ENCODE assay signal across 28 cellular contexts in genomic region chr9:91885746-91886432, GRCh38.
DNase-seq lines count a peak whose midpoint lies in the region; ATAC-seq, FAIRE-seq and TF ChIP-seq lines count a peak whose summit lies in the region.
"Had no signal": no experiment of that assay in that cellular context is flagged by ENCODE, and none has a peak within 500 bp of the region (broad histone marks: within the 10 kb centered on the region; RNA-seq: fewer than 3 reads in every experiment).

No MANE protein-coding gene starts in this region.

- H3K27ac ChIP-seq in GM23338 (ENCODE audit: low read depth) (no peak overlapping the region), astrocyte (ENCODE audit: low read depth, low read length) (no peak overlapping the region)
- H3K27ac ChIP-seq: C4-2B, coronary artery had no signal

- peak overlapping the region; percentile 50 for H3K9ac ChIP-seq in astrocyte (ENCODE audit: low read length)

- H3K27ac Mint-ChIP-seq in GM23338: no peak overlapping the region
- H3K27ac Mint-ChIP-seq in astrocyte (ENCODE audit: unreplicated experiment): no peak overlapping the region
- H3K27ac Mint-ChIP-seq in osteocyte (ENCODE audit: unreplicated experiment): peak overlapping the region; percentile 89
- no peak overlapping the region for H3K27ac Mint-ChIP-seq in activated naive CD8-positive, alpha-beta T cell treated with anti-CD3 and anti-CD28 coated beads, Interleukin-2, amount 50 U/mL, for 24 hours
- H3K27ac Mint-ChIP-seq: activated CD8-positive, alpha-beta memory T cell treated with anti-CD3 and anti-CD28 coated beads, Interleukin-2, amount 10 ng/mL, durations not matched to agents 7 days and 5 days; activated naive CD8-positive, alpha-beta T cell treated with anti-CD3 and anti-CD28 coated beads for 36 hours; activated T-helper 17 cell treated with anti-CD3 and anti-CD28 coated beads, Interleukin-2, amount 50 U/mL, for 72 hours; IgD-negative memory B cell; naive thymus-derived CD4-positive, alpha-beta T cell; stimulated activated naive CD8-positive, alpha-beta T cell treated with anti-CD3 and anti-CD28 coated beads, Interleukin-15, amount 100 ng/mL, for 72 hours had no signal

- H3K4me2 ChIP-seq in GM23338 (peak overlapping the region; percentile 59), astrocyte (ENCODE audit: low read length) (peak overlapping the region; percentile 63)

- no peaks in the 10 kb centered on the region for H3K9me3 Mint-ChIP-seq in GM23338
- H3K9me3 Mint-ChIP-seq in astrocyte (ENCODE audit: unreplicated experiment): peaks cover 2% of the 10 kb centered on the region
- no peaks in the 10 kb centered on the region for H3K9me3 Mint-ChIP-seq in osteocyte (ENCODE audit: unreplicated experiment)
- H3K9me3 Mint-ChIP-seq in activated naive CD8-positive, alpha-beta T cell treated with anti-CD3 and anti-CD28 coated beads, Interleukin-2, amount 50 U/mL, for 24 hours: no peaks in the 10 kb centered on the region
- H3K9me3 Mint-ChIP-seq: activated naive CD8-positive, alpha-beta T cell treated with anti-CD3 and anti-CD28 coated beads for 36 hours; activated T-helper 17 cell treated with anti-CD3 and anti-CD28 coated beads, Interleukin-2, amount 50 U/mL, for 72 hours; IgD-negative memory B cell; naive thymus-derived CD4-positive, alpha-beta T cell; stimulated activated naive CD8-positive, alpha-beta T cell treated with anti-CD3 and anti-CD28 coated beads, Interleukin-15, amount 100 ng/mL, for 72 hours had no signal

- H4K20me1 ChIP-seq in GM23338 (replicated peaks; ENCODE audit: insufficient read depth) (0 out of 2 replicates have a peak, but pooled peaks cover 2% of the 10 kb centered on the region), astrocyte (ENCODE audit: insufficient read depth, low read length) (no peaks in the 10 kb centered on the region)

- H3K36me3 ChIP-seq in GM23338 (ENCODE audit: insufficient read depth) (no peaks in the 10 kb centered on the region), astrocyte (ENCODE audit: insufficient read depth, low read length) (no peaks in the 10 kb centered on the region), BE2C (0 out of 2 replicates have a peak, but pooled peaks cover 2% of the 10 kb centered on the region)
- H3K36me3 ChIP-seq: MG63, upper lobe of right lung had no signal

- H3K4me3 ChIP-seq in GM23338: peak overlapping the region; percentile 36; the same call in 1 of the 2 replicates
- no peak overlapping the region for H3K4me3 ChIP-seq in astrocyte (ENCODE audit: insufficient read depth, low read depth, low read length)
- peak overlapping the region; percentile 29; the same call in 1 of the 2 replicates for H3K4me3 ChIP-seq in iPS-18c (ENCODE audit: insufficient read depth, low read depth, low read length)
- no peak overlapping the region for H3K4me3 ChIP-seq in BE2C (ENCODE audit: low read depth, low read length)
- H3K4me3 ChIP-seq: body of pancreas, coronary artery, MG63, upper lobe of right lung had no signal

- H3K4me1 ChIP-seq in GM23338 (ENCODE audit: insufficient read depth): peaks cover 44% of the 10 kb centered on the region
- H3K4me1 ChIP-seq in astrocyte (ENCODE audit: insufficient read depth, low read length): peaks cover 6% of the 10 kb centered on the region
- peaks cover 7% of the 10 kb centered on the region for H3K4me1 ChIP-seq in BE2C
- H3K4me1 ChIP-seq: body of pancreas, upper lobe of right lung had no signal

- H3K27me3 ChIP-seq in GM23338 (ENCODE audit: insufficient read depth): peaks cover 35% of the 10 kb centered on the region
- H3K27me3 ChIP-seq in astrocyte (ENCODE audit: insufficient read depth, low read length): peaks cover 3% of the 10 kb centered on the region
- no peaks in the 10 kb centered on the region for H3K27me3 ChIP-seq in BE2C
- H3K27me3 ChIP-seq: body of pancreas, MG63, upper lobe of right lung had no signal

- no peaks in the 10 kb centered on the region for H3K9me2 ChIP-seq in GM23338 (ENCODE audit: insufficient read depth)

- peaks cover 8% of the 10 kb centered on the region for H3K36me3 Mint-ChIP-seq in GM23338 (ENCODE audit: low read depth)
- H3K36me3 Mint-ChIP-seq in astrocyte (ENCODE audit: low read depth, unreplicated experiment): peaks cover 7% of the 10 kb centered on the region
- peaks cover 7% of the 10 kb centered on the region for H3K36me3 Mint-ChIP-seq in osteocyte (ENCODE audit: unreplicated experiment)
- H3K36me3 Mint-ChIP-seq in activated naive CD8-positive, alpha-beta T cell treated with anti-CD3 and anti-CD28 coated beads, Interleukin-2, amount 50 U/mL, for 24 hours (ENCODE audit: low read depth): no peaks in the 10 kb centered on the region
- H3K36me3 Mint-ChIP-seq: activated CD8-positive, alpha-beta memory T cell treated with anti-CD3 and anti-CD28 coated beads, Interleukin-2, amount 10 ng/mL, durations not matched to agents 7 days and 5 days; activated naive CD8-positive, alpha-beta T cell treated with anti-CD3 and anti-CD28 coated beads for 36 hours; IgD-negative memory B cell; naive thymus-derived CD4-positive, alpha-beta T cell had no signal

- no peaks in the 10 kb centered on the region for H3K9me3 ChIP-seq in astrocyte (ENCODE audit: insufficient read depth, low read depth, low read length)
- no peaks in the 10 kb centered on the region for H3K9me3 ChIP-seq in iPS-18c (ENCODE audit: control insufficient read depth, insufficient read depth, low read length)
- H3K9me3 ChIP-seq in BE2C: no peaks in the 10 kb centered on the region
- H3K9me3 ChIP-seq: body of pancreas, MG63, upper lobe of right lung had no signal

- H2AFZ ChIP-seq in GM23338 (no peak overlapping the region), astrocyte (ENCODE audit: low read depth, low read length) (peak overlapping the region; percentile 37)

- H3K4me3 Mint-ChIP-seq in GM23338 (peak overlapping the region; percentile 59), astrocyte (ENCODE audit: unreplicated experiment) (no peak overlapping the region), osteocyte (ENCODE audit: unreplicated experiment) (peak overlapping the region; percentile 14)
- H3K4me3 Mint-ChIP-seq in activated naive CD8-positive, alpha-beta T cell treated with anti-CD3 and anti-CD28 coated beads, Interleukin-2, amount 50 U/mL, for 24 hours: no peak overlapping the region
- H3K4me3 Mint-ChIP-seq: activated CD8-positive, alpha-beta memory T cell treated with anti-CD3 and anti-CD28 coated beads, Interleukin-2, amount 10 ng/mL, durations not matched to agents 7 days and 5 days; activated naive CD8-positive, alpha-beta T cell treated with anti-CD3 and anti-CD28 coated beads for 36 hours; activated T-helper 17 cell treated with anti-CD3 and anti-CD28 coated beads, Interleukin-2, amount 50 U/mL, for 72 hours; IgD-negative memory B cell; naive thymus-derived CD4-positive, alpha-beta T cell; stimulated activated naive CD8-positive, alpha-beta T cell treated with anti-CD3 and anti-CD28 coated beads, Interleukin-15, amount 100 ng/mL, for 72 hours had no signal

- no peaks in the 10 kb centered on the region for H3F3A ChIP-seq in GM23338 (replicated peaks; ENCODE audit: low read depth)

- ATAC-seq in GM23338: peak; percentile 20
- ATAC-seq in activated naive CD8-positive, alpha-beta T cell treated with anti-CD3 and anti-CD28 coated beads, Interleukin-2, amount 50 U/mL, for 24 hours: no peak
- ATAC-seq: activated CD8-positive, alpha-beta memory T cell treated with anti-CD3 and anti-CD28 coated beads, Interleukin-2, amount 10 ng/mL, durations not matched to agents 7 days and 5 days; activated T-helper 17 cell treated with anti-CD3 and anti-CD28 coated beads, Interleukin-2, amount 50 U/mL, for 72 hours; body of pancreas; naive thymus-derived CD4-positive, alpha-beta T cell; stimulated activated naive CD8-positive, alpha-beta T cell treated with anti-CD3 and anti-CD28 coated beads, Interleukin-15, amount 100 ng/mL, for 72 hours had no signal

- no peak for FAIRE-seq in astrocyte (lab: Jason Lieb, UNC)
- FAIRE-seq: endometrium, GM18507 had no signal

- H3K27me3 Mint-ChIP-seq in GM23338 (ENCODE audit: insufficient read depth, low read depth, poor library complexity) (peaks cover 49% of the 10 kb centered on the region), astrocyte (ENCODE audit: low read depth, unreplicated experiment) (peaks cover 7% of the 10 kb centered on the region), osteocyte (ENCODE audit: unreplicated experiment) (no peaks in the 10 kb centered on the region)
- peaks cover 13% of the 10 kb centered on the region for H3K27me3 Mint-ChIP-seq in activated naive CD8-positive, alpha-beta T cell treated with anti-CD3 and anti-CD28 coated beads, Interleukin-2, amount 50 U/mL, for 24 hours
- H3K27me3 Mint-ChIP-seq: activated naive CD8-positive, alpha-beta T cell treated with anti-CD3 and anti-CD28 coated beads for 36 hours had no signal

- no peak for DNase-seq in GM23338 (ENCODE audit: low spot score)
- DNase-seq in astrocyte (ENCODE audit: low read depth): no peak
- no peak for DNase-seq in osteocyte (ENCODE audit: extremely low spot score, unreplicated experiment)
- no peak for DNase-seq in NCI-H1092 treated with DMSO at 0.1 percent for 48 hours (lab: John Stamatoyannopoulos, UW)
- DNase-seq in BE2C: no peak
- DNase-seq in stimulated activated CD8-positive, alpha-beta memory T cell treated with anti-CD3 and anti-CD28 coated beads, Interleukin-4, amount 100 ng/mL, for 48 hours: no peak
- DNase-seq in activated naive CD8-positive, alpha-beta T cell treated with anti-CD3 and anti-CD28 coated beads, Interleukin-2, amount 50 U/mL, for 24 hours: no peak
- DNase-seq: ACHN; activated CD4-positive, alpha-beta T cell treated with anti-CD3 and anti-CD28 coated beads for 48 hours; activated CD8-positive, alpha-beta memory T cell treated with anti-CD3 and anti-CD28 coated beads, Interleukin-2, amount 10 ng/mL, durations not matched to agents 7 days and 5 days; activated naive CD8-positive, alpha-beta T cell treated with anti-CD3 and anti-CD28 coated beads for 36 hours; body of pancreas; MG63; naive thymus-derived CD4-positive, alpha-beta T cell; NCI-H146; NCI-H2171; NCI-H526; SHP77; stimulated activated CD4-positive, alpha-beta T cell treated with anti-CD3 and anti-CD28 coated beads, Interleukin-2, amount 100 ng/mL, for 48 hours; stimulated activated naive CD8-positive, alpha-beta T cell treated with anti-CD3 and anti-CD28 coated beads, Interleukin-15, amount 100 ng/mL, for 72 hours; upper lobe of right lung had no signal

- TF ChIP-seq CTCF in GM23338 (conservative IDR thresholded peaks at IDR 0.05; ENCODE audit: low read depth in 2 of 2) (no peak), astrocyte (IDR thresholded peaks at IDR 0.05; ENCODE audit: insufficient read depth, low read depth, low read length) (no peak), osteocyte (IDR thresholded peaks at IDR 0.05) (no peak), BE2C (IDR thresholded peaks at IDR 0.05; ENCODE audit: low read depth, low read length) (no peak)

- H3K79me2 ChIP-seq in GM23338 (replicated peaks; ENCODE audit: insufficient read depth) (no peaks in the 10 kb centered on the region), astrocyte (ENCODE audit: insufficient read depth, low read length) (no peaks in the 10 kb centered on the region)

- H3K4me1 Mint-ChIP-seq in GM23338 (peaks cover 45% of the 10 kb centered on the region), astrocyte (ENCODE audit: low read depth, unreplicated experiment) (peaks cover 31% of the 10 kb centered on the region), osteocyte (ENCODE audit: unreplicated experiment) (peaks cover 75% of the 10 kb centered on the region)
- H3K4me1 Mint-ChIP-seq in activated naive CD8-positive, alpha-beta T cell treated with anti-CD3 and anti-CD28 coated beads, Interleukin-2, amount 50 U/mL, for 24 hours: no peaks in the 10 kb centered on the region
- H3K4me1 Mint-ChIP-seq: activated naive CD8-positive, alpha-beta T cell treated with anti-CD3 and anti-CD28 coated beads for 36 hours; activated T-helper 17 cell treated with anti-CD3 and anti-CD28 coated beads, Interleukin-2, amount 50 U/mL, for 72 hours; IgD-negative memory B cell; naive thymus-derived CD4-positive, alpha-beta T cell; stimulated activated naive CD8-positive, alpha-beta T cell treated with anti-CD3 and anti-CD28 coated beads, Interleukin-15, amount 100 ng/mL, for 72 hours had no signal

Comparison
In these comparisons a context has a peak if more than half of its experiments do, and no peak if none do; other contexts are left out.
1. H3K4me3 ChIP-seq: peak in GM23338 (single experiment) and iPS-18c (single experiment); none in astrocyte (single experiment) and BE2C (single experiment).
2. H3K4me3 Mint-ChIP-seq: peak in GM23338 (single experiment) and osteocyte (single experiment); none in astrocyte (single experiment) and activated naive CD8-positive, alpha-beta T cell treated with anti-CD3 and anti-CD28 coated beads, Interleukin-2, amount 50 U/mL, for 24 hours (single experiment).